8 cellular contexts compared by ENCODE assay signal in the genomic region with DNA sequence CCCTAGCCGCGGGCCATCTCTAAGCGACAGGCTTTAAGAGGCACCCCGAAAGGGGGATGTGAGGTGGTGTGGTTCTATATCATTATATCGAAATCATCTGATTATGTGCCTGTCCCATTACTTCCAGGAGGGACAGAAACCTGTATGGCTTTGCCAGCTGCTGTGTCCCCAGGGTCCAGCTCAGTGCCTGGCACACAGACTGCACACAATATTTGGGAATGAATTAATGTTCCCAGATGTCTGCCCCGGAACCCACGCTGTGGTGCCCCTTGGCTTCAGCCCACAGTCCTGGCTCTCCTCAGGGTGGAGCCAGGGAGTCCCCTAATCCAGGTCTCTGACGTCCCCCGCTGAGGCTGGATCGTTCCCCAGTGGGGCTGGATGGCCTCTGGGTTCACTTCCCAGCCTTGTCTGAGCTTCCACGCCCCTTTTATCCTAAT. TPM values are rescaled to one million over a fixed set of nuclear protein-coding genes. Genes with fewer than 3 reads are reported as not detected.
A peak's percentile ranks its signal among the peaks of the same experiment; 100 is the strongest.
DNase-seq lines count a peak whose midpoint lies in the region; ATAC-seq and TF ChIP-seq lines count a peak whose summit lies in the region.

No MANE protein-coding gene starts in this region.

- H3K9me3 ChIP-seq in SJCRH30 (replicated peaks) (no peaks in the 10 kb centered on the region), right cardiac atrium (ENCODE audit: control insufficient read depth, low read length) (no peaks in the 10 kb centered on the region), tibial artery (no peaks in the 10 kb centered on the region)

- H3K9ac ChIP-seq in rectal smooth muscle tissue (ENCODE audit: low read length) = peak overlapping the region; percentile 46

- H3K27ac ChIP-seq in SJCRH30 (no peak overlapping the region), right cardiac atrium (ENCODE audit: low read length) (no peak overlapping the region), rectal smooth muscle tissue (ENCODE audit: low read depth, low read length) (no peak overlapping the region), tibial artery (no peak overlapping the region)

- H3K36me3 ChIP-seq in H7 (replicated peaks; ENCODE audit: control insufficient read depth, insufficient read depth, low read length) (no peaks in the 10 kb centered on the region), SJCRH30 (no peaks in the 10 kb centered on the region), rectal smooth muscle tissue (ENCODE audit: control insufficient read depth, insufficient read depth, low read length) (no peaks in the 10 kb centered on the region), tibial artery (no peaks in the 10 kb centered on the region)

- intact Hi-C loops in right cardiac atrium (cut with DNase I) (loop anchor here (1.0 to 10.0 kb wide), 5 partner anchors 160 to 443 kb away; no protein-coding TSS in a partner anchor), tibial artery (cut with DNase I; ENCODE audit: low total_unique reads) (loop anchor here (5.0 kb wide), 1 partner anchor 210 kb away; no protein-coding TSS in a partner anchor)

- peaks cover 12% of the 10 kb centered on the region for H3K27me3 ChIP-seq in H7 (ENCODE audit: control insufficient read depth, insufficient read depth, low read length)
- no peaks in the 10 kb centered on the region for H3K27me3 ChIP-seq in SJCRH30
- no peaks in the 10 kb centered on the region for H3K27me3 ChIP-seq in right cardiac atrium (ENCODE audit: control insufficient read depth, insufficient read depth)
- H3K27me3 ChIP-seq in rectal smooth muscle tissue (ENCODE audit: control insufficient read depth, insufficient read depth, low read length) = peaks cover 7% of the 10 kb centered on the region
- H3K27me3 ChIP-seq in tibial artery = peaks cover 0 to 13% of the 10 kb centered on the region in 2 donors

- ATAC-seq in right cardiac atrium = peak; percentile 30 to 38
- no peak for ATAC-seq in GM19397 (IDR thresholded peaks at IDR 0.05; ENCODE audit: unreplicated experiment)
- ATAC-seq in GM21825 (IDR thresholded peaks at IDR 0.05; ENCODE audit: unreplicated experiment) = no peak

- no peak for TF ChIP-seq CTCF in tibial artery (IDR thresholded peaks at IDR 0.05)

- 22% methylated on average over 11 of the region's 11 CpGs for WGBS in right cardiac atrium

- H3K4me3 ChIP-seq in H7 (ENCODE audit: insufficient read depth, low read depth, low read length) (peak overlapping the region; percentile 61), SJCRH30 (peak overlapping the region; percentile 47), right cardiac atrium (ENCODE audit: low read length) (no peak overlapping the region), rectal smooth muscle tissue (ENCODE audit: low read length) (peak overlapping the region; percentile 39), tibial artery (peak overlapping the region in 1 of 2 donors; percentile 17)

- peak; percentile 65 for DNase-seq in H7
- peak; percentile 54 to 69 for DNase-seq in SJCRH30
- DNase-seq in right cardiac atrium = peak in 1 of 3 donors; percentile 18
- DNase-seq in NCI-H2107 (lab: John Stamatoyannopoulos, UW) = no peak
- DNase-seq in tibial artery = no peak

- H3K4me1 ChIP-seq in SJCRH30 (no peaks in the 10 kb centered on the region; the same call in 1 of the 2 replicates), right cardiac atrium (ENCODE audit: control insufficient read depth, insufficient read depth, low read length) (no peaks in the 10 kb centered on the region), rectal smooth muscle tissue (ENCODE audit: control insufficient read depth, insufficient read depth, low read length) (no peaks in the 10 kb centered on the region), tibial artery (peaks cover 0 to 20% (median 16%) of the 10 kb centered on the region in 4 donors)

RNA-seq across cellular contexts. Expression of a gene that starts 8.9 kb away (rescaled TPM):
- 331 and 361 TPM in 2 replicates for total RNA-seq in H7 (2014; rRNA removed; shearing (Covaris generic))
- 240 and 251 TPM in 2 replicates for total RNA-seq in SJCRH30 (2014; rRNA removed; shearing (Covaris generic))
- 10 to 100 TPM; 48.0 to 77.1 (median 64.5) TPM for total RNA-seq in right cardiac atrium
- polyA plus RNA-seq in right cardiac atrium = 64.3 TPM

RNA-seq across cellular contexts. Expression of a gene that starts 51.0 kb away (rescaled TPM):
- total RNA-seq in H7 (2014; rRNA removed; shearing (Covaris generic)) = 27.5 and 43.5 TPM in 2 replicates
- total RNA-seq in SJCRH30 (2014; rRNA removed; shearing (Covaris generic)) = 89.5 and 91.1 TPM in 2 replicates
- total RNA-seq in right cardiac atrium = 10 to 100 TPM; 46.1 to 54.9 (median 49.1) TPM
- 9.7 TPM for polyA plus RNA-seq in right cardiac atrium

Comparison
In these comparisons a context has a peak if more than half of its experiments do, and no peak if none do; other contexts are left out.
1. DNase-seq: peak in H7 (single experiment) and SJCRH30 (2 of 2); none in NCI-H2107 (single experiment) and tibial artery (0 of 2).
2. ATAC-seq: peak in right cardiac atrium (2 of 2); none in GM19397 (single experiment) and GM21825 (single experiment).